1 cellular context compared by ENCODE assay signal in genomic region chr19:47002106-47002766, GRCh38.
TF ChIP-seq lines count a peak whose summit lies in the region.

No MANE protein-coding gene starts in this region.

TF ChIP-seq in H1, 55 proteins besides CTCF, POLR2A, EP300 and RAD21:
- TF ChIP-seq SP4 (IDR thresholded peaks at IDR 0.05; ENCODE audit: low read length) (no peak), FOSL1 (IDR thresholded peaks at IDR 0.05; ENCODE audit: insufficient read depth, low read depth, low read length) (no peak), E2F6 (IDR thresholded peaks at IDR 0.05) (peak; percentile 39; the same call in 1 of the 2 replicates)
TF ChIP-seq in H1: peak in this region for 1.
